Comparison of ENCODE assay signal across 8 cellular contexts in genomic region chr12:104358353-104359003, GRCh38. TPM values are rescaled to one million over a fixed set of nuclear protein-coding genes. Genes with fewer than 3 reads are reported as not detected.
DNase-seq lines count a peak whose midpoint lies in the region; ATAC-seq, FAIRE-seq and TF ChIP-seq lines count a peak whose summit lies in the region.

No MANE protein-coding gene starts in this region.

- no peak for TF ChIP-seq POLR2A in gastroesophageal sphincter (IDR thresholded peaks at IDR 0.05)

- FAIRE-seq in RCC 7860 (lab: Jason Lieb, UNC): no peak

- TF ChIP-seq CTCF in gastroesophageal sphincter (IDR thresholded peaks at IDR 0.05) (peak; percentile 79 to 92 (median 87)), psoas muscle (IDR thresholded peaks at IDR 0.05) (peak; percentile 78)

- H3K27me3 ChIP-seq in gastroesophageal sphincter (no peaks in the 10 kb centered on the region), psoas muscle (ENCODE audit: insufficient read depth in 3 of 3, low read length in 2 of 3) (no peaks in the 10 kb centered on the region)

- H3K36me3 ChIP-seq in gastroesophageal sphincter (peaks cover 0 to 18% of the 10 kb centered on the region in 2 donors), psoas muscle (ENCODE audit: insufficient read depth in 1 of 2, low read depth in 1 of 2) (peaks cover 4 to 19% of the 10 kb centered on the region in 2 donors)

- H3K4me3 ChIP-seq in gastroesophageal sphincter: no peak overlapping the region
- H3K4me3 ChIP-seq in psoas muscle: no peak overlapping the region

- TF ChIP-seq EP300 in gastroesophageal sphincter (IDR thresholded peaks at IDR 0.05): no peak

- peak; percentile 74 for ATAC-seq in GM18909 (IDR thresholded peaks at IDR 0.05; ENCODE audit: poor library complexity, unreplicated experiment)
- ATAC-seq in HG03520 (IDR thresholded peaks at IDR 0.05; ENCODE audit: unreplicated experiment): peak; percentile 81
- peak; percentile 59 for ATAC-seq in gastroesophageal sphincter
- peak; percentile 56 to 84 (median 76) for ATAC-seq in psoas muscle

- WGBS in gastroesophageal sphincter (ENCODE audit: low coverage in 1 of 2), 2 donors: 63 to 74% methylated on average over 2 to 5 of the region's 5 CpGs
- 67 to 75% (median 68%) methylated on average over 5 of the region's 5 CpGs for WGBS in psoas muscle, 3 donors

- DNase-seq in AML-193 (lab: John Stamatoyannopoulos, UW) (peak; percentile 79 to 86), RCC 7860 (ENCODE audit: low spot score) (peak; percentile 26), psoas muscle (peak; percentile 32 to 67), mesenteric fat pad (ENCODE audit: low spot score) (no peak)
- peak; percentile 39 to 42 for DNase-seq in activated T-helper 1 cell treated with anti-CD3 and anti-CD28 coated beads, Interleukin-2, amount 50 U/mL, for 16 hours (ENCODE audit: low read depth in 1 of 2, low spot score in 1 of 2)

- intact Hi-C loops in psoas muscle (cut with DNase I): loop anchor here (2.0 to 5.0 kb wide), 3 partner anchors 144 to 156 kb away; partner anchors contain the start of gene TXNRD1 (in 1 of the 2)

- no peaks in the 10 kb centered on the region for H3K4me1 ChIP-seq in gastroesophageal sphincter
- no peaks in the 10 kb centered on the region for H3K4me1 ChIP-seq in psoas muscle

- H3K9me3 ChIP-seq in gastroesophageal sphincter: peaks cover 0 to 8% (median 0%) of the 10 kb centered on the region in 3 donors
- H3K9me3 ChIP-seq in psoas muscle: peaks cover 3% of the 10 kb centered on the region

- H3K27ac ChIP-seq in gastroesophageal sphincter (no peak overlapping the region), psoas muscle (no peak overlapping the region)

RNA-seq across cellular contexts. Expression of gene EID3, which starts 54.9 kb away (rescaled TPM):
- 10 to 100 TPM in 3 of 4 donors, 1 to 10 TPM in 1; 6.2 to 24.9 (median 15.0) TPM for total RNA-seq in gastroesophageal sphincter
- 1 to 10 TPM in 1 of 4 donors, under 1 TPM in 3; 0.94 to 1.3 (median 0.99) TPM for total RNA-seq in psoas muscle
- under 1 TPM; 0.28 to 0.95 (median 0.56) TPM for polyA plus RNA-seq in psoas muscle
- 8.2 TPM for total RNA-seq in mesenteric fat pad
